Comparison of ENCODE assay signal across 28 cellular contexts in the genomic region with DNA sequence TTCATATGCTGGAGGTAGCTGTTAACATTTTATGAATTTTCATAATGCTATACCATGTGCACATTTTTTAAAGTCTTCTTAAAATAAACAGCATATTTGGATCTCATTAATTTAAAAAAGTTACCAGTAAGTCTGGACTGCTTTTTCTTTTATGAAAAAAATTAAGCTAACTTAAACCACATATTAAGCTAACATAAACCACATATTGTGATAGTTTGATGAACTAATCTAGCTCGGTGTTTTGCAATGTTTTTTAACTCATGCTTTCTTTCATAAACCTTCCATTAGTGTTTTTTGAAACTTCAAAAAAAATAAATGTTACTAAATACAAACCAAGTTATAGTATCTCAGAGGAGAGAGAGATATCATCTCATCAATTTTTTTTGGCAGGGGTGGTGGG. TPM values are rescaled to one million over a fixed set of nuclear protein-coding genes. Genes with fewer than 3 reads are reported as not detected.
DNase-seq lines count a peak whose midpoint lies in the region; FAIRE-seq and TF ChIP-seq lines count a peak whose summit lies in the region.
"Had no signal": no experiment of that assay in that cellular context is flagged by ENCODE, and none has a peak within 500 bp of the region (broad histone marks: within the 10 kb centered on the region; RNA-seq: fewer than 3 reads in every experiment).

No MANE protein-coding gene starts in this region.

- peaks cover 20% of the 10 kb centered on the region for H3K36me3 ChIP-seq in adipocyte (ENCODE audit: control insufficient read depth, insufficient read depth, low read length, severe bottlenecking)
- H3K36me3 ChIP-seq in small intestine (ENCODE audit: control insufficient read depth in 2 of 2, insufficient read depth in 2 of 2, low read length in 2 of 2) = no peaks in the 10 kb centered on the region
- H3K36me3 ChIP-seq: BE2C had no signal

- H3K9ac ChIP-seq in adipocyte (ENCODE audit: low read length) = no peak overlapping the region

- peak; percentile 33 for FAIRE-seq in small intestine (lab: Jason Lieb, UNC)
- FAIRE-seq: A549, GM12892, GM19239, H1, RCC 7860 had no signal

- no peak overlapping the region for H3K27ac ChIP-seq in small intestine (ENCODE audit: low read depth in 1 of 2, low read length in 1 of 2)
- H3K27ac ChIP-seq: A549, HL-60, SK-N-MC had no signal

- peaks cover 12% of the 10 kb centered on the region for H3K9me3 ChIP-seq in adipocyte (ENCODE audit: control insufficient read depth, low read length)
- no peaks in the 10 kb centered on the region for H3K9me3 ChIP-seq in small intestine (ENCODE audit: control insufficient read depth, low read depth)
- H3K9me3 ChIP-seq: BE2C had no signal

- whole genome bisulfite sequencing in small intestine, 3 donors = 58 to 88% (median 86%) methylated on average over 1 of the region's 1 CpG

- H3K4me3 ChIP-seq in AG10803 (ENCODE audit: low read length) (no peak overlapping the region), adipocyte (ENCODE audit: low read length) (no peak overlapping the region), fibroblast of villous mesenchyme (ENCODE audit: low read depth, low read length) (no peak overlapping the region), small intestine (ENCODE audit: low read depth in 1 of 2, low read length in 2 of 2) (no peak overlapping the region)
- H3K4me3 ChIP-seq: A549, SK-N-MC had no signal

- H3K27me3 ChIP-seq in adipocyte (replicated peaks; ENCODE audit: control insufficient read depth, insufficient read depth, low read length) (no peaks in the 10 kb centered on the region), small intestine (ENCODE audit: control insufficient read depth in 2 of 2, insufficient read depth in 2 of 2, low read length in 2 of 2) (no peaks in the 10 kb centered on the region)
- H3K27me3 ChIP-seq: BE2C had no signal

- intact Hi-C loops in posterior cingulate gyrus (cut with DNase I) = no loop called here

- DNase-seq in AG10803 (ENCODE audit: low read depth) = peak; percentile 34
- peak; percentile 29 for DNase-seq in adipocyte (ENCODE audit: low read depth)
- peak; percentile 24 for DNase-seq in fibroblast of villous mesenchyme (ENCODE audit: low read depth)
- no peak for DNase-seq in small intestine
- DNase-seq in posterior cingulate gyrus = no peak
- no peak for DNase-seq in NCI-H2107 (lab: John Stamatoyannopoulos, UW)
- DNase-seq in kidney glomerular epithelial cell (lab: John Stamatoyannopoulos, UW) = no peak
- DNase-seq: BE2C; CD8-positive, alpha-beta memory T cell; DMS 273 treated with DMSO at 0.1 percent for 48 hours; DMS79; Karpas-422; NCI-H1092; NCI-H1417 treated with DMSO at 0.1 percent for 48 hours; NCI-H187; NCI-H2081 treated with DMSO at 0.1 percent for 48 hours; NCI-H2171 treated with DMSO at 0.1 percent for 48 hours; NCI-H345; NCI-H510A treated with DMSO at 0.1 percent for 48 hours; NCI-H774; SIG-M5 had no signal

- H3K4me1 ChIP-seq in adipocyte (ENCODE audit: control insufficient read depth, insufficient read depth, low read length) (peaks cover 14% of the 10 kb centered on the region), small intestine (ENCODE audit: control insufficient read depth in 2 of 2, insufficient read depth in 1 of 2, low read depth in 1 of 2, low read length in 1 of 2) (no peaks in the 10 kb centered on the region)
- H3K4me1 ChIP-seq: BE2C had no signal

- no peak for TF ChIP-seq CTCF in AG10803 (conservative IDR thresholded peaks at IDR 0.05; ENCODE audit: low read length)
- TF ChIP-seq CTCF in fibroblast of villous mesenchyme (IDR thresholded peaks at IDR 0.05; ENCODE audit: insufficient read depth, low read depth, low read length) = no peak

RNA-seq across cellular contexts. Expression of a gene that starts 26.5 kb away (rescaled TPM):
- total RNA-seq in fibroblast of villous mesenchyme = 33.8 and 50.1 TPM in 2 replicates
- polyA plus RNA-seq in small intestine = 1 to 10 TPM; 3.2 to 5.4 (median 3.8) TPM

RNA-seq across cellular contexts. Expression of a gene that starts 26.8 kb away (rescaled TPM):
- 22.2 and 27.2 TPM in 2 replicates for total RNA-seq in fibroblast of villous mesenchyme
- polyA plus RNA-seq in small intestine = 10 to 100 TPM; 15.1 to 24.4 (median 20.0) TPM

Comparison
In these comparisons a context has a peak if more than half of its experiments do, and no peak if none do; other contexts are left out.
1. DNase-seq: peak in AG10803 (single experiment), adipocyte (single experiment) and fibroblast of villous mesenchyme (single experiment); none in small intestine (single experiment), posterior cingulate gyrus (0 of 10), NCI-H2107 (single experiment) and kidney glomerular epithelial cell (single experiment).